ENCODE assay signal across 9 cellular contexts in the genomic region with DNA sequence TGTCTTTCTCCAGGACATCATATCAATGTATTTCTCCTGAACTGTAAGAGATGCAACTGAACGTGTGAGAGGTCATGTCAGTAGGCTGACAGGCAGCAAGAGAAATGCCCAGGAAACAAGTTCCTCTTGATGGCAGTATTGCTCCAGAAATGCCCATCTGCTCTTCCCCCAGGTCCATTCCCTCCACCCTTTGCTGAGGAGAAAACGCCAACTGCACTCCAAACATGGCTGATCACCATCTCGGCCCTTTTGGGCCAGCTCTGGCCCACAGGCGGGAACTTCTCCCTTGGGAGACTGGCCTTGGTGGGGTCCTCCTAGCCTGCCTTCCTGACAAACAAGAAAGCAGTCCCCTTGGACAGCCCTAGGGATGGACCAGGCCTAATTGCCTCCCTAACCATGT.
DNase-seq lines count a peak whose midpoint lies in the region; ATAC-seq, FAIRE-seq and TF ChIP-seq lines count a peak whose summit lies in the region.
"Had no signal": no experiment of that assay in that cellular context is flagged by ENCODE, and none has a peak within 500 bp of the region (broad histone marks: within the 10 kb centered on the region; RNA-seq: fewer than 3 reads in every experiment).

No MANE protein-coding gene starts in this region.

- peak overlapping the region; percentile 4 for H3K4me3 Mint-ChIP-seq in Caco-2 (ENCODE audit: unreplicated experiment)
- no peak overlapping the region for H3K4me3 Mint-ChIP-seq in endothelial cell (ENCODE audit: unreplicated experiment)

- no peak for ATAC-seq in omental fat pad (ENCODE audit: low FRiP score)

- CTCF ChIA-PET in Caco-2 (lab: Charles Lee), result no interaction called here

- H3K4me3 ChIP-seq in Caco-2 (ENCODE audit: low read depth, low read length), result no peak overlapping the region

- BruUV-seq in Caco-2 (replicated peaks; lab: Mats Ljungman, UMichigan), result no TSS peak

- H3K4me1 Mint-ChIP-seq in Caco-2 (ENCODE audit: low read depth, unreplicated experiment) (no peaks in the 10 kb centered on the region), endothelial cell (ENCODE audit: unreplicated experiment) (peaks cover 3% of the 10 kb centered on the region)

- intact Hi-C loops in Caco-2 (cut with micrococcal nuclease; ENCODE audit: unreplicated experiment), result no loop called here
- intact Hi-C loops in posterior vena cava (cut with DNase I), result no loop called here

- FAIRE-seq in H54 (lab: Jason Lieb, UNC), result no peak

- H3K9me3 Mint-ChIP-seq in Caco-2 (ENCODE audit: unreplicated experiment), result peaks cover 8% of the 10 kb centered on the region
- H3K9me3 Mint-ChIP-seq in endothelial cell (ENCODE audit: unreplicated experiment), result no peaks in the 10 kb centered on the region

- POLR2A ChIA-PET in Caco-2 (lab: Charles Lee), result no interaction called here

- H3K36me3 ChIP-seq in Caco-2 (ENCODE audit: control insufficient read depth, insufficient read depth, low read length), result no peaks in the 10 kb centered on the region
- H3K36me3 ChIP-seq: neutrophil had no signal

- no peak overlapping the region for H3K27ac Mint-ChIP-seq in Caco-2 (ENCODE audit: unreplicated experiment)
- no peak overlapping the region for H3K27ac Mint-ChIP-seq in endothelial cell (ENCODE audit: unreplicated experiment)

- no peaks in the 10 kb centered on the region for H3K9me3 ChIP-seq in Caco-2
- H3K9me3 ChIP-seq: neutrophil had no signal

- TF ChIP-seq CTCF in Caco-2 (IDR thresholded peaks at IDR 0.05; ENCODE audit: insufficient read depth in 1 of 2, low read depth in 1 of 2, low read length in 1 of 2, severe bottlenecking in 1 of 2, unreplicated experiment in 1 of 2) (no peak), omental fat pad (IDR thresholded peaks at IDR 0.05) (no peak), endothelial cell (IDR thresholded peaks at IDR 0.05; ENCODE audit: unreplicated experiment) (no peak)

- TF ChIP-seq POLR2A in H54 (IDR thresholded peaks at IDR 0.05; ENCODE audit: low read depth, low read length), result no peak

- H3K36me3 Mint-ChIP-seq in Caco-2 (ENCODE audit: insufficient read depth, unreplicated experiment) (no peaks in the 10 kb centered on the region), endothelial cell (ENCODE audit: low read depth, unreplicated experiment) (peaks cover 5% of the 10 kb centered on the region)

- DNase-seq in Caco-2 (no peak), H54 (ENCODE audit: insufficient read length, low spot score) (peak; percentile 24), NCI-H526 treated with DMSO at 0.1 percent for 48 hours (lab: John Stamatoyannopoulos, UW) (peak; percentile 3), hepatic stellate cell (ENCODE audit: low spot score) (peak; percentile 48), omental fat pad (ENCODE audit: low spot score) (no peak), endothelial cell (ENCODE audit: low spot score) (no peak), posterior vena cava (ENCODE audit: low spot score) (no peak)
- no peak for DNase-seq in activated naive CD4-positive, alpha-beta T cell treated with anti-CD3 and anti-CD28 coated beads, Interleukin-2, amount 50 U/mL, for 16 hours

- no peaks in the 10 kb centered on the region for H3K27me3 ChIP-seq in Caco-2 (replicated peaks; ENCODE audit: control insufficient read depth, insufficient read depth, low read length)
- H3K27me3 ChIP-seq: neutrophil had no signal

- H3K27me3 Mint-ChIP-seq in Caco-2 (ENCODE audit: insufficient read depth, unreplicated experiment), result no peaks in the 10 kb centered on the region
- H3K27me3 Mint-ChIP-seq in endothelial cell (ENCODE audit: unreplicated experiment), result peaks cover 13% of the 10 kb centered on the region

- no peaks in the 10 kb centered on the region for H3K4me1 ChIP-seq in Caco-2

Comparison
In these comparisons a context has a peak if more than half of its experiments do, and no peak if none do; other contexts are left out.
1. DNase-seq: peak in H54 (single experiment), NCI-H526 treated with DMSO at 0.1 percent for 48 hours (single experiment) and hepatic stellate cell (single experiment); none in Caco-2 (0 of 2), omental fat pad (single experiment), endothelial cell (single experiment), posterior vena cava (single experiment) and activated naive CD4-positive, alpha-beta T cell treated with anti-CD3 and anti-CD28 coated beads, Interleukin-2, amount 50 U/mL, for 16 hours (single experiment).